Comparison of ENCODE assay signal across 18 cellular contexts in genomic region chr4:187172340-187172761, GRCh38.
DNase-seq lines count a peak whose midpoint lies in the region; ATAC-seq and TF ChIP-seq lines count a peak whose summit lies in the region.
"Had no signal": no experiment of that assay in that cellular context is flagged by ENCODE, and none has a peak within 500 bp of the region (broad histone marks: within the 10 kb centered on the region; RNA-seq: fewer than 3 reads in every experiment).

No MANE protein-coding gene starts in this region.

- CTCF ChIA-PET in AG04449 (lab: Yijun Ruan, JAX) = interaction anchor here (1.1 kb wide), 1 partner anchor 14 kb away, joined by 3 read pairs; no protein-coding TSS in a partner anchor
- CTCF ChIA-PET in activated CD4-positive, alpha-beta memory T cell treated with anti-CD3 and anti-CD28 coated beads for 36 hours (lab: Charles Lee) = no interaction called here

- no peaks in the 10 kb centered on the region for H4K20me1 ChIP-seq in GM23248 (ENCODE audit: insufficient read depth)

- H3K27ac ChIP-seq in GM23248 = peak overlapping the region; percentile 83
- H3K27ac ChIP-seq: pancreas had no signal

- ATAC-seq in left ventricle myocardium superior (peak; percentile 21), GM19452 (IDR thresholded peaks at IDR 0.05; ENCODE audit: unreplicated experiment) (no peak)
- ATAC-seq: activated CD8-positive, alpha-beta T cell treated with anti-CD3 and anti-CD28 coated beads for 36 hours; pancreas; T-helper 17 cell had no signal

- H2AFZ ChIP-seq in GM23248 = peak overlapping the region; percentile 77

- H3K27me3 Mint-ChIP-seq in activated CD4-positive, alpha-beta memory T cell treated with anti-CD3 and anti-CD28 coated beads for 36 hours = no peaks in the 10 kb centered on the region
- H3K27me3 Mint-ChIP-seq: activated CD8-positive, alpha-beta T cell treated with anti-CD3 and anti-CD28 coated beads for 36 hours; B cell; T-helper 17 cell had no signal

- H3K36me3 ChIP-seq in GM23248 (ENCODE audit: low read depth) = no peaks in the 10 kb centered on the region
- H3K36me3 ChIP-seq: pancreas had no signal

- H3K79me2 ChIP-seq in GM23248 (ENCODE audit: insufficient read depth) = no peaks in the 10 kb centered on the region

- H3K9me3 Mint-ChIP-seq in activated CD4-positive, alpha-beta memory T cell treated with anti-CD3 and anti-CD28 coated beads for 36 hours = peaks cover 2% of the 10 kb centered on the region

- no peaks in the 10 kb centered on the region for H3K9me3 ChIP-seq in GM23248 (ENCODE audit: low read depth)
- H3K9me3 ChIP-seq: pancreas had no signal

- no peaks in the 10 kb centered on the region for H3K4me1 Mint-ChIP-seq in activated CD4-positive, alpha-beta memory T cell treated with anti-CD3 and anti-CD28 coated beads for 36 hours (ENCODE audit: low read depth)
- H3K4me1 Mint-ChIP-seq: B cell, T-helper 17 cell had no signal

- H3K36me3 Mint-ChIP-seq in activated CD4-positive, alpha-beta memory T cell treated with anti-CD3 and anti-CD28 coated beads for 36 hours = no peaks in the 10 kb centered on the region

- 2% methylated on average over 7 of the region's 7 CpGs for WGBS in GM23248 (ENCODE audit: low coverage in 1 of 2, low lambda C conversion rate in 2 of 2, missing lambda C conversion rate in 2 of 2), 2 experiments

- peak overlapping the region; percentile 70 for H3K4me2 ChIP-seq in GM23248 (ENCODE audit: unreplicated experiment)

- H3K27ac Mint-ChIP-seq in activated CD4-positive, alpha-beta memory T cell treated with anti-CD3 and anti-CD28 coated beads for 36 hours = no peak overlapping the region
- H3K27ac Mint-ChIP-seq: activated CD8-positive, alpha-beta T cell treated with anti-CD3 and anti-CD28 coated beads for 36 hours; B cell; T-helper 17 cell had no signal

- POLR2A ChIA-PET in AG04449 (lab: Yijun Ruan, JAX) = no interaction called here
- POLR2A ChIA-PET in activated CD4-positive, alpha-beta memory T cell treated with anti-CD3 and anti-CD28 coated beads for 36 hours (lab: Charles Lee) = interaction anchor here (0.7 kb wide), 1 partner anchor 115 kb away, joined by 3 read pairs; no protein-coding TSS in a partner anchor

- in situ Hi-C loops in GM23248 (cut with MboI) = no loop called here

- no peak overlapping the region for H3K4me3 Mint-ChIP-seq in activated CD4-positive, alpha-beta memory T cell treated with anti-CD3 and anti-CD28 coated beads for 36 hours
- H3K4me3 Mint-ChIP-seq: activated CD8-positive, alpha-beta T cell treated with anti-CD3 and anti-CD28 coated beads for 36 hours; B cell; T-helper 17 cell had no signal

- peaks cover 13% of the 10 kb centered on the region for H3K4me1 ChIP-seq in GM23248 (ENCODE audit: insufficient read depth)
- H3K4me1 ChIP-seq: pancreas had no signal

- H3K4me3 ChIP-seq in AG04449 (ENCODE audit: low read depth, low read length) (peak overlapping the region; percentile 21; the same call in 1 of the 2 replicates), GM23248 (peak overlapping the region; percentile 50)
- H3K4me3 ChIP-seq: pancreas had no signal

- peaks cover 11% of the 10 kb centered on the region; the same call in 1 of the 2 replicates for H3F3A ChIP-seq in GM23248 (ENCODE audit: insufficient read depth)

- DNase-seq in AG04449 (ENCODE audit: low read depth, low spot score) (peak; percentile 45), GM23248 (peak; percentile 92), astrocyte of the hippocampus (ENCODE audit: low read depth, low spot score) (peak; percentile 70), left ventricle myocardium superior (no peak), Ammon's horn (ENCODE audit: low spot score) (no peak)
- DNase-seq in activated CD4-positive, alpha-beta T cell treated with anti-CD3 and anti-CD28 coated beads for 1 hour = no peak
- DNase-seq in activated CD4-positive, alpha-beta memory T cell treated with anti-CD3 and anti-CD28 coated beads for 36 hours = no peak
- DNase-seq: activated CD8-positive, alpha-beta T cell treated with anti-CD3 and anti-CD28 coated beads for 36 hours; activated effector memory CD4-positive, alpha-beta T cell treated with anti-CD3 and anti-CD28 coated beads, Interleukin-2, amount 50 U/mL, for 16 hours; DMS79; midbrain; MM.1S; NCI-H2171; pancreas; stimulated activated CD8-positive, alpha-beta memory T cell treated with anti-CD3 and anti-CD28 coated beads, Interleukin-4, amount 100 ng/mL, for 48 hours; T-helper 17 cell had no signal

- no peak for TF ChIP-seq CTCF in AG04449 (IDR thresholded peaks at IDR 0.05; ENCODE audit: insufficient read depth, low read length, missing control alignments)

- no peaks in the 10 kb centered on the region for H3K27me3 ChIP-seq in GM23248 (replicated peaks; ENCODE audit: insufficient read depth)
- H3K27me3 ChIP-seq: pancreas had no signal

- H3K9me2 ChIP-seq in GM23248 (ENCODE audit: insufficient read depth) = no peaks in the 10 kb centered on the region

- H3K9ac ChIP-seq in GM23248 = peak overlapping the region; percentile 70

- intact Hi-C loops in left ventricle myocardium superior (cut with micrococcal nuclease) = no loop called here
- intact Hi-C loops in activated CD4-positive, alpha-beta memory T cell treated with anti-CD3 and anti-CD28 coated beads for 36 hours (cut with micrococcal nuclease) = no loop called here

Comparison
In these comparisons a context has a peak if more than half of its experiments do, and no peak if none do; other contexts are left out.
1. DNase-seq: peak in AG04449 (single experiment), GM23248 (single experiment) and astrocyte of the hippocampus (single experiment); none in left ventricle myocardium superior (single experiment), activated CD4-positive, alpha-beta T cell treated with anti-CD3 and anti-CD28 coated beads for 1 hour (single experiment), Ammon's horn (single experiment) and activated CD4-positive, alpha-beta memory T cell treated with anti-CD3 and anti-CD28 coated beads for 36 hours (single experiment).